1 cellular context compared by ENCODE assay signal in genomic region chr11:98453378-98453777, GRCh38.
TF ChIP-seq lines count a peak whose summit lies in the region.

No MANE protein-coding gene starts in this region.

TF ChIP-seq in K562, 482 proteins besides CTCF, POLR2A, EP300 and RAD21 (continued from another document):
- TF ChIP-seq ATF3 (IDR thresholded peaks at IDR 0.05) = no peak
- no peak for TF ChIP-seq ATF3 (CRISPR knock-in tag; conservative IDR thresholded peaks at IDR 0.05)
- TF ChIP-seq MAFK (IDR thresholded peaks at IDR 0.05; ENCODE audit: low read length) = no peak
- TF ChIP-seq, protein P1, sequence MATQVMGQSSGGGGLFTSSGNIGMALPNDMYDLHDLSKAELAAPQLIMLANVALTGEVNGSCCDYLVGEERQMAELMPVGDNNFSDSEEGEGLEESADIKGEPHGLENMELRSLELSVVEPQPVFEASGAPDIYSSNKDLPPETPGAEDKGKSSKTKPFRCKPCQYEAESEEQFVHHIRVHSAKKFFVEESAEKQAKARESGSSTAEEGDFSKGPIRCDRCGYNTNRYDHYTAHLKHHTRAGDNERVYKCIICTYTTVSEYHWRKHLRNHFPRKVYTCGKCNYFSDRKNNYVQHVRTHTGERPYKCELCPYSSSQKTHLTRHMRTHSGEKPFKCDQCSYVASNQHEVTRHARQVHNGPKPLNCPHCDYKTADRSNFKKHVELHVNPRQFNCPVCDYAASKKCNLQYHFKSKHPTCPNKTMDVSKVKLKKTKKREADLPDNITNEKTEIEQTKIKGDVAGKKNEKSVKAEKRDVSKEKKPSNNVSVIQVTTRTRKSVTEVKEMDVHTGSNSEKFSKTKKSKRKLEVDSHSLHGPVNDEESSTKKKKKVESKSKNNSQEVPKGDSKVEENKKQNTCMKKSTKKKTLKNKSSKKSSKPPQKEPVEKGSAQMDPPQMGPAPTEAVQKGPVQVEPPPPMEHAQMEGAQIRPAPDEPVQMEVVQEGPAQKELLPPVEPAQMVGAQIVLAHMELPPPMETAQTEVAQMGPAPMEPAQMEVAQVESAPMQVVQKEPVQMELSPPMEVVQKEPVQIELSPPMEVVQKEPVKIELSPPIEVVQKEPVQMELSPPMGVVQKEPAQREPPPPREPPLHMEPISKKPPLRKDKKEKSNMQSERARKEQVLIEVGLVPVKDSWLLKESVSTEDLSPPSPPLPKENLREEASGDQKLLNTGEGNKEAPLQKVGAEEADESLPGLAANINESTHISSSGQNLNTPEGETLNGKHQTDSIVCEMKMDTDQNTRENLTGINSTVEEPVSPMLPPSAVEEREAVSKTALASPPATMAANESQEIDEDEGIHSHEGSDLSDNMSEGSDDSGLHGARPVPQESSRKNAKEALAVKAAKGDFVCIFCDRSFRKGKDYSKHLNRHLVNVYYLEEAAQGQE (CRISPR knock-in tag; IDR thresholded peaks at IDR 0.05; ENCODE audit: low read depth) = no peak
- TF ChIP-seq, protein P2, sequence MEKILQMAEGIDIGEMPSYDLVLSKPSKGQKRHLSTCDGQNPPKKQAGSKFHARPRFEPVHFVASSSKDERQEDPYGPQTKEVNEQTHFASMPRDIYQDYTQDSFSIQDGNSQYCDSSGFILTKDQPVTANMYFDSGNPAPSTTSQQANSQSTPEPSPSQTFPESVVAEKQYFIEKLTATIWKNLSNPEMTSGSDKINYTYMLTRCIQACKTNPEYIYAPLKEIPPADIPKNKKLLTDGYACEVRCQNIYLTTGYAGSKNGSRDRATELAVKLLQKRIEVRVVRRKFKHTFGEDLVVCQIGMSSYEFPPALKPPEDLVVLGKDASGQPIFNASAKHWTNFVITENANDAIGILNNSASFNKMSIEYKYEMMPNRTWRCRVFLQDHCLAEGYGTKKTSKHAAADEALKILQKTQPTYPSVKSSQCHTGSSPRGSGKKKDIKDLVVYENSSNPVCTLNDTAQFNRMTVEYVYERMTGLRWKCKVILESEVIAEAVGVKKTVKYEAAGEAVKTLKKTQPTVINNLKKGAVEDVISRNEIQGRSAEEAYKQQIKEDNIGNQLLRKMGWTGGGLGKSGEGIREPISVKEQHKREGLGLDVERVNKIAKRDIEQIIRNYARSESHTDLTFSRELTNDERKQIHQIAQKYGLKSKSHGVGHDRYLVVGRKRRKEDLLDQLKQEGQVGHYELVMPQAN (IDR thresholded peaks at IDR 0.05; ENCODE audit: borderline replicate concordance) = no peak
- no peak for TF ChIP-seq LCOR (CRISPR knock-in tag; IDR thresholded peaks at IDR 0.05)
- TF ChIP-seq BDP1 (IDR thresholded peaks at IDR 0.05; ENCODE audit: insufficient read depth, insufficient read length) = no peak
- TF ChIP-seq MGA (IDR thresholded peaks at IDR 0.05) = no peak
- TF ChIP-seq ZNF75A (CRISPR knock-in tag; IDR thresholded peaks at IDR 0.05) = no peak
- no peak for TF ChIP-seq NUFIP1 (IDR thresholded peaks at IDR 0.05; ENCODE audit: partially characterized antibody)
- TF ChIP-seq, protein P3, sequence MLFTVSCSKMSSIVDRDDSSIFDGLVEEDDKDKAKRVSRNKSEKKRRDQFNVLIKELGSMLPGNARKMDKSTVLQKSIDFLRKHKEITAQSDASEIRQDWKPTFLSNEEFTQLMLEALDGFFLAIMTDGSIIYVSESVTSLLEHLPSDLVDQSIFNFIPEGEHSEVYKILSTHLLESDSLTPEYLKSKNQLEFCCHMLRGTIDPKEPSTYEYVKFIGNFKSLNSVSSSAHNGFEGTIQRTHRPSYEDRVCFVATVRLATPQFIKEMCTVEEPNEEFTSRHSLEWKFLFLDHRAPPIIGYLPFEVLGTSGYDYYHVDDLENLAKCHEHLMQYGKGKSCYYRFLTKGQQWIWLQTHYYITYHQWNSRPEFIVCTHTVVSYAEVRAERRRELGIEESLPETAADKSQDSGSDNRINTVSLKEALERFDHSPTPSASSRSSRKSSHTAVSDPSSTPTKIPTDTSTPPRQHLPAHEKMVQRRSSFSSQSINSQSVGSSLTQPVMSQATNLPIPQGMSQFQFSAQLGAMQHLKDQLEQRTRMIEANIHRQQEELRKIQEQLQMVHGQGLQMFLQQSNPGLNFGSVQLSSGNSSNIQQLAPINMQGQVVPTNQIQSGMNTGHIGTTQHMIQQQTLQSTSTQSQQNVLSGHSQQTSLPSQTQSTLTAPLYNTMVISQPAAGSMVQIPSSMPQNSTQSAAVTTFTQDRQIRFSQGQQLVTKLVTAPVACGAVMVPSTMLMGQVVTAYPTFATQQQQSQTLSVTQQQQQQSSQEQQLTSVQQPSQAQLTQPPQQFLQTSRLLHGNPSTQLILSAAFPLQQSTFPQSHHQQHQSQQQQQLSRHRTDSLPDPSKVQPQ (CRISPR knock-in tag; IDR thresholded peaks at IDR 0.05; ENCODE audit: borderline replicate concordance) = no peak
- no peak for TF ChIP-seq ZC3H4 (CRISPR knock-in tag; IDR thresholded peaks at IDR 0.05; ENCODE audit: borderline replicate concordance)
